In the genomic region with DNA sequence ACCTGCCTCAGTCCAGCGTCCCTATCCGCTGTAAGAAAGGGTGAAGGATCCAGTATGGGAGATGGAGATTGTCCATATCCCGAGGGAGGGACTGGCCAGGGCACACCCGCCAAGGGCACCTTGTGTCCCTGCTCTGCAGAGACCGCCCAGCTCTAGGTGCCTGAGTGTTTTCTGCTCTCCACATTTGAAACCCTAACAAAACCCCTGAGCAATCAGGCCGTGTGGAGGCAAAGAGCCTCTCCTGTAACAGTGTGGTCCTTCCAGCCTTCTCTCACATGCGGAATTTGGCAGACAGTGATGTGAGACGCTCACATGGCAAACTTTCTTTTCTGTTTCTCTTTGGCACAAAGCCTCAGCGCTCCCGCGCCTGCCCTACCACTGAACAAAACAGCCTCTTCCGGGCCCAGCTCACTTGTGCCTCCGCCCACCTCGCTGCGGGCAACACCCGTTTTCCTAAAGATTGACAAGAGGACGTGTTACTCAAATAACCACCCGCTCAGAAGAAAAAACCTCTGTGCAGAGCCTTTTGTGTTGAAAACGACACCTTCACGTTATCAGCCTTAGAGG, we compare ENCODE assay signal across 1 cellular context.
TF ChIP-seq lines count a peak whose summit lies in the region.

No MANE protein-coding gene starts in this region.

TF ChIP-seq in HEK293, 187 proteins besides CTCF, POLR2A, EP300 and RAD21 (continued from another document):
- no peak for TF ChIP-seq ZNF214 (tag by site-specific recombination; IDR thresholded peaks at IDR 0.05; ENCODE audit: borderline replicate concordance)
- no peak for TF ChIP-seq ZNF473 (tag by site-specific recombination; IDR thresholded peaks at IDR 0.05)
- TF ChIP-seq ZNF169 (tag by site-specific recombination; IDR thresholded peaks at IDR 0.05): no peak
- no peak for TF ChIP-seq OSR2 (tag by site-specific recombination; IDR thresholded peaks at IDR 0.05)
- no peak for TF ChIP-seq ZNF571 (tag by site-specific recombination; IDR thresholded peaks at IDR 0.05)
- no peak for TF ChIP-seq ZNF112 (tag by site-specific recombination; IDR thresholded peaks at IDR 0.05)
- TF ChIP-seq BCL11B (tag by site-specific recombination; IDR thresholded peaks at IDR 0.05; ENCODE audit: low read depth): no peak
- peak; percentile 93 for TF ChIP-seq TRIM28 (IDR thresholded peaks at IDR 0.05; ENCODE audit: borderline replicate concordance, low read length)
- no peak for TF ChIP-seq RBAK (tag by site-specific recombination; IDR thresholded peaks at IDR 0.05)
- no peak for TF ChIP-seq ZNF544 (tag by site-specific recombination; IDR thresholded peaks at IDR 0.05)
- peak; percentile 33 for TF ChIP-seq SP3 (tag by site-specific recombination; IDR thresholded peaks at IDR 0.05)
- TF ChIP-seq ZBTB48 (tag by site-specific recombination; IDR thresholded peaks at IDR 0.05): 0 out of 2 replicates have a peak, but pooled peaks have one; percentile 27
- TF ChIP-seq ZNF629 (tag by site-specific recombination; IDR thresholded peaks at IDR 0.05): no peak
- TF ChIP-seq ZNF664 (tag by site-specific recombination; IDR thresholded peaks at IDR 0.05): no peak
- TF ChIP-seq, protein P1, sequence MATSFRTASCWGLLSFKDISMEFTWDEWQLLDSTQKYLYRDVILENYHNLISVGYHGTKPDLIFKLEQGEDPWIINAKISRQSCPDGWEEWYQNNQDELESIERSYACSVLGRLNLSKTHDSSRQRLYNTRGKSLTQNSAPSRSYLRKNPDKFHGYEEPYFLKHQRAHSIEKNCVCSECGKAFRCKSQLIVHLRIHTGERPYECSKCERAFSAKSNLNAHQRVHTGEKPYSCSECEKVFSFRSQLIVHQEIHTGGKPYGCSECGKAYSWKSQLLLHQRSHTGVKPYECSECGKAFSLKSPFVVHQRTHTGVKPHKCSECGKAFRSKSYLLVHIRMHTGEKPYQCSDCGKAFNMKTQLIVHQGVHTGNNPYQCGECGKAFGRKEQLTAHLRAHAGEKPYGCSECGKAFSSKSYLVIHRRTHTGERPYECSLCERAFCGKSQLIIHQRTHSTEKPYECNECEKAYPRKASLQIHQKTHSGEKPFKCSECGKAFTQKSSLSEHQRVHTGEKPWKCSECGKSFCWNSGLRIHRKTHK (tag by site-specific recombination; IDR thresholded peaks at IDR 0.05): no peak
- TF ChIP-seq ZNF658 (tag by site-specific recombination; IDR thresholded peaks at IDR 0.05): no peak
- no peak for TF ChIP-seq ZNF366 (tag by site-specific recombination; conservative IDR thresholded peaks at IDR 0.05)
- TF ChIP-seq KLF1 (tag by site-specific recombination; IDR thresholded peaks at IDR 0.05): 0 out of 2 replicates have a peak, but pooled peaks have one; percentile 12
- TF ChIP-seq ZNF239 (tag by site-specific recombination; IDR thresholded peaks at IDR 0.05): no peak
TF ChIP-seq in HEK293: peak in this region for 6.
